Comparison of ENCODE assay signal across 1 cellular context in the genomic region with DNA sequence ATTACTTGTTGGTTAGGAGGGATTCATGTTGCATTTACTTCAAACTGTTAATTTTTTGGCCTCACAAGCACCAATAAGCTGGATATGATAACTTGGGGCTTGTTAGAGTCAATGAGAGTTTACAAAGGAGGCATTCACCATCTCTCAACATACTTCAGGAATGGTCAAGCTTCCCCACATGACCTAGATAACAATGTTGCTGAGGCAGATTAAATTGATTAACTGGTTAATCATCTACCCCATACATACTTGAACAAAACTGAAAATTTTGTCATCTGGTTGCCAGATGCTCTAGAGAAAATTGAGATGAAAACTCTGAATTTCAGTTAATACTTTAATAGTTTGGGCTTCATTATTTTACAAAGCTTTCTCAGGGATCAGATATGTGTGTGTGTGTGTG.
TF ChIP-seq lines count a peak whose summit lies in the region.

No MANE protein-coding gene starts in this region.

TF ChIP-seq in HepG2, 621 proteins besides CTCF, POLR2A, EP300 and RAD21:
- TF ChIP-seq, protein P1, sequence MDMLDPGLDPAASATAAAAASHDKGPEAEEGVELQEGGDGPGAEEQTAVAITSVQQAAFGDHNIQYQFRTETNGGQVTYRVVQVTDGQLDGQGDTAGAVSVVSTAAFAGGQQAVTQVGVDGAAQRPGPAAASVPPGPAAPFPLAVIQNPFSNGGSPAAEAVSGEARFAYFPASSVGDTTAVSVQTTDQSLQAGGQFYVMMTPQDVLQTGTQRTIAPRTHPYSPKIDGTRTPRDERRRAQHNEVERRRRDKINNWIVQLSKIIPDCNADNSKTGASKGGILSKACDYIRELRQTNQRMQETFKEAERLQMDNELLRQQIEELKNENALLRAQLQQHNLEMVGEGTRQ (IDR thresholded peaks at IDR 0.05; ENCODE audit: low read depth, low read length) = peak; percentile 13; the same call in 1 of the 2 replicates
- TF ChIP-seq, protein P1 (CRISPR knock-in tag; IDR thresholded peaks at IDR 0.05; ENCODE audit: borderline replicate concordance) = no peak
- TF ChIP-seq, protein P2, sequence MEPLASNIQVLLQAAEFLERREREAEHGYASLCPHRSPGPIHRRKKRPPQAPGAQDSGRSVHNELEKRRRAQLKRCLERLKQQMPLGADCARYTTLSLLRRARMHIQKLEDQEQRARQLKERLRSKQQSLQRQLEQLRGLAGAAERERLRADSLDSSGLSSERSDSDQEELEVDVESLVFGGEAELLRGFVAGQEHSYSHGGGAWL (CRISPR knock-in tag; IDR thresholded peaks at IDR 0.05) = no peak
